In the genomic region with DNA sequence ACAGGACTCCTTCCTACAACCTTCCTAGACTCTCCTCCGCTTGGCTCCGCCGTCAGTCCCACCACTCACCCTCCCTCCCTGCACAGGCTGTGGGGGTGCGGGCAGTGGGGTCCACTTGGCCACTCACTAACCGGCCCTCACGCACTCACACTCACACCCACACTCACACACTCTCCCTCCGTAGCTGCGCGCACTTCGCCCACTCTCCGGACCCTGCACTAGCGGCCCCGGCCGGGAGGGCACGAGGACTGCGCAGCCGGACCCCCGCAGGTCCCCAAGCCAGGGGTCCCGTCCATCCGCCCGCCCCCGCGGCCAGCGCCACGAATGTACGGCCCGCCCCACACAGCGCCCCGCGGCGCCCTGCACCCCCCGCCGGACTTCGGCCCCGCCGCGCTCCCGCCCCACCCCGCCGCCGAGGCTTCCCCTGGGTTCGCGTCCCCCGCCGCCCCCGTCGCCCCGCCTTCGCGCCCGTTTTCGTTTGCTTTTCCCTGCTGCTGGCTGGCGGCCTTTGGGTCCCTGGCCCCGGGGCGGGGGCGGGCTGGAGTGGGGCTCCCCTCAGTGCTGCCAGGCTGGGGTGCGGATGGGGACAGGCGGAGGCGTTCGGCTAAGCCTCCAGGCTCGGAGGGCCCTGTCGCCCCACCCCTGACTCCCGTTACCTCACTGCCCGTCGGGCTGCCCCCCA, we compare ENCODE assay signal across 1 cellular context.
TF ChIP-seq lines count a peak whose summit lies in the region.

No MANE protein-coding gene starts in this region.

TF ChIP-seq in endothelial cell of umbilical vein, 7 proteins besides CTCF, POLR2A, EP300 and RAD21 (continued from another document):
- TF ChIP-seq EZH2 (IDR thresholded peaks at IDR 0.05; ENCODE audit: borderline replicate concordance, low read depth, low read length, severe bottlenecking): peak; percentile 76
TF ChIP-seq in endothelial cell of umbilical vein: peak in this region for 1.
